ENCODE assay signal across 19 cellular contexts in genomic region chr2:237889016-237889415, GRCh38. TPM values are rescaled to one million over a fixed set of nuclear protein-coding genes. Genes with fewer than 3 reads are reported as not detected.
DNase-seq lines count a peak whose midpoint lies in the region; TF ChIP-seq lines count a peak whose summit lies in the region.
"Had no signal": no experiment of that assay in that cellular context is flagged by ENCODE, and none has a peak within 500 bp of the region (broad histone marks: within the 10 kb centered on the region; RNA-seq: fewer than 3 reads in every experiment).

No MANE protein-coding gene starts in this region.

- H4K20me1 ChIP-seq in osteoblast (ENCODE audit: insufficient read depth, low read length): no peaks in the 10 kb centered on the region

- peaks cover 11 to 66% of the 10 kb centered on the region in 2 donors for H3K4me1 ChIP-seq in ascending aorta
- H3K4me1 ChIP-seq in endodermal cell (ENCODE audit: control insufficient read depth, insufficient read depth, low read length): no peaks in the 10 kb centered on the region
- H3K4me1 ChIP-seq in osteoblast (ENCODE audit: insufficient read depth, low read length): peaks cover 9% of the 10 kb centered on the region
- H3K4me1 ChIP-seq in stomach smooth muscle (ENCODE audit: control insufficient read depth, insufficient read depth, low read length): peaks cover 64% of the 10 kb centered on the region
- H3K4me1 ChIP-seq: SJCRH30 had no signal

- H2AFZ ChIP-seq in osteoblast (ENCODE audit: low read length): no peak overlapping the region

- H3K4me3 Mint-ChIP-seq in endodermal cell: no peak overlapping the region
- H3K4me3 Mint-ChIP-seq: activated CD4-positive, alpha-beta T cell treated with anti-CD3 and anti-CD28 coated beads for 36 hours; activated naive CD8-positive, alpha-beta T cell; CD8-positive, alpha-beta memory T cell; nephron had no signal

- H3K9me3 ChIP-seq in ascending aorta: no peaks in the 10 kb centered on the region
- no peaks in the 10 kb centered on the region for H3K9me3 ChIP-seq in endodermal cell (ENCODE audit: control insufficient read depth, low read length)
- H3K9me3 ChIP-seq in osteoblast (ENCODE audit: low read depth, low read length): no peaks in the 10 kb centered on the region
- no peaks in the 10 kb centered on the region for H3K9me3 ChIP-seq in stomach smooth muscle (ENCODE audit: control insufficient read depth in 2 of 2, low read length in 2 of 2)
- H3K9me3 ChIP-seq: SJCRH30, thyroid gland had no signal

- H3K9ac ChIP-seq in endodermal cell (ENCODE audit: extremely low read depth, low read length, poor library complexity, severe bottlenecking): no peak overlapping the region
- H3K9ac ChIP-seq in stomach smooth muscle (ENCODE audit: low read length in 2 of 2): no peak overlapping the region

- 93 to 100% methylated on average over 2 to 7 of the region's 8 CpGs for WGBS in endodermal cell (ENCODE audit: insufficient coverage in 1 of 2, insufficient read length in 1 of 2), 2 experiments

- H3K36me3 ChIP-seq in ascending aorta (peaks cover 0 to 12% of the 10 kb centered on the region in 2 donors), endodermal cell (ENCODE audit: control insufficient read depth, insufficient read depth, low read length) (no peaks in the 10 kb centered on the region), osteoblast (ENCODE audit: insufficient read depth, low read length) (no peaks in the 10 kb centered on the region), stomach smooth muscle (ENCODE audit: control insufficient read depth in 2 of 2, insufficient read depth in 2 of 2, low read length in 2 of 2) (peaks cover 0 to 6% of the 10 kb centered on the region in 2 donors)
- H3K36me3 ChIP-seq: SJCRH30, thyroid gland had no signal

- no peaks in the 10 kb centered on the region for H3K36me3 Mint-ChIP-seq in endodermal cell (ENCODE audit: low read depth)
- H3K36me3 Mint-ChIP-seq: activated naive CD8-positive, alpha-beta T cell; CD8-positive, alpha-beta memory T cell had no signal

- no peak overlapping the region for H3K4me2 ChIP-seq in osteoblast (ENCODE audit: insufficient read depth, low read length)

- H3K79me2 ChIP-seq in osteoblast (ENCODE audit: insufficient read depth, low read length): no peaks in the 10 kb centered on the region

- H3K27me3 Mint-ChIP-seq in endodermal cell (ENCODE audit: insufficient read depth): no peaks in the 10 kb centered on the region
- H3K27me3 Mint-ChIP-seq: activated CD4-positive, alpha-beta T cell treated with anti-CD3 and anti-CD28 coated beads for 36 hours; activated naive CD8-positive, alpha-beta T cell; CD8-positive, alpha-beta memory T cell had no signal

- H3K27me3 ChIP-seq in ascending aorta (no peaks in the 10 kb centered on the region), endodermal cell (ENCODE audit: control insufficient read depth, insufficient read depth, low read length, poor library complexity, severe bottlenecking) (no peaks in the 10 kb centered on the region), osteoblast (ENCODE audit: insufficient read depth, low read length) (no peaks in the 10 kb centered on the region), stomach smooth muscle (ENCODE audit: control insufficient read depth in 1 of 2, insufficient read depth in 2 of 2, low read length in 2 of 2) (no peaks in the 10 kb centered on the region)
- H3K27me3 ChIP-seq: thyroid gland had no signal

- H3K9me3 Mint-ChIP-seq in endodermal cell: no peaks in the 10 kb centered on the region
- H3K9me3 Mint-ChIP-seq: CD8-positive, alpha-beta memory T cell; nephron had no signal

- H3K27ac Mint-ChIP-seq in endodermal cell: no peak overlapping the region
- H3K27ac Mint-ChIP-seq: activated CD4-positive, alpha-beta T cell treated with anti-CD3 and anti-CD28 coated beads for 36 hours; activated naive CD8-positive, alpha-beta T cell; CD8-positive, alpha-beta memory T cell; nephron had no signal

- H3K27ac ChIP-seq in ascending aorta (peak overlapping the region; percentile 96 to 99), endodermal cell (ENCODE audit: low read depth, low read length) (no peak overlapping the region), osteoblast (ENCODE audit: low read depth, low read length) (peak overlapping the region; percentile 48), stomach smooth muscle (ENCODE audit: low read length) (peak overlapping the region; percentile 99)
- H3K27ac ChIP-seq: SJCRH30 had no signal

- TF ChIP-seq CTCF in ascending aorta (IDR thresholded peaks at IDR 0.05) (no peak), endodermal cell (conservative IDR thresholded peaks at IDR 0.05) (no peak), osteoblast (IDR thresholded peaks at IDR 0.05; ENCODE audit: extremely low read depth, low read depth, low read length) (no peak)

- DNase-seq in ascending aorta (ENCODE audit: low spot score in 2 of 2): no peak
- DNase-seq in endodermal cell: peak; percentile 14
- peak; percentile 53 for DNase-seq in osteoblast (ENCODE audit: insufficient read length, low spot score, missing footprints)
- DNase-seq in inferior parietal cortex (ENCODE audit: extremely low spot score): no peak
- DNase-seq in GM19240 (ENCODE audit: insufficient read length, low spot score): no peak
- DNase-seq in amygdala (lab: John Stamatoyannopoulos, UW): no peak
- DNase-seq in ureter (ENCODE audit: low spot score): no peak
- DNase-seq: activated CD4-positive, alpha-beta T cell treated with anti-CD3 and anti-CD28 coated beads for 36 hours; KG1; NCI-H1694 treated with DMSO at 0.1 percent for 48 hours; NCI-H82; SJCRH30; thyroid gland had no signal

- H3K4me3 ChIP-seq in ascending aorta: peak overlapping the region in 1 of 2 donors; percentile 3
- no peak overlapping the region for H3K4me3 ChIP-seq in endodermal cell (ENCODE audit: low read length)
- no peak overlapping the region for H3K4me3 ChIP-seq in osteoblast (ENCODE audit: insufficient read depth, low read length)
- H3K4me3 ChIP-seq in stomach smooth muscle (ENCODE audit: low read length in 2 of 2): no peak overlapping the region
- H3K4me3 ChIP-seq: SJCRH30, thyroid gland had no signal

- intact Hi-C loops in ascending aorta (cut with DNase I): loop anchor here (10.0 kb wide), 1 partner anchor 194 kb away; no protein-coding TSS in a partner anchor

- no peaks in the 10 kb centered on the region for H3K4me1 Mint-ChIP-seq in endodermal cell

RNA-seq across cellular contexts. Expression of gene RAMP1, which starts 29.6 kb away (rescaled TPM):
- total RNA-seq in ascending aorta (191 TPM), endodermal cell (1 to 10 TPM in 1 of 2 donors, under 1 TPM in 1; 0.40 to 1.6 TPM), osteoblast (1.8 and 4.4 TPM in 2 replicates), ureter (49.0 TPM)
- polyA plus RNA-seq in endodermal cell (2013, experiment 1 of 2): 1.2 TPM
- 0.83 TPM for polyA plus RNA-seq in endodermal cell (2013, experiment 2 of 2)
- total RNA-seq: dermis microvascular lymphatic vessel endothelial cell, pulmonary artery endothelial cell, SJCRH30 had no signal

Comparison
In these comparisons a context has a peak if more than half of its experiments do, and no peak if none do; other contexts are left out.
1. DNase-seq: peak in endodermal cell (single experiment) and osteoblast (single experiment); none in ascending aorta (0 of 2), inferior parietal cortex (single experiment), GM19240 (single experiment), amygdala (0 of 56) and ureter (single experiment).